17 cellular contexts compared by ENCODE assay signal in genomic region chr2:132623096-132623839, GRCh38. TPM values are rescaled to one million over a fixed set of nuclear protein-coding genes. Genes with fewer than 3 reads are reported as not detected.
A peak's percentile ranks its signal among the peaks of the same experiment; 100 is the strongest.
DNase-seq lines count a peak whose midpoint lies in the region; ATAC-seq and TF ChIP-seq lines count a peak whose summit lies in the region.
"Had no signal": no experiment of that assay in that cellular context is flagged by ENCODE, and none has a peak within 500 bp of the region (broad histone marks: within the 10 kb centered on the region; RNA-seq: fewer than 3 reads in every experiment).

No MANE protein-coding gene starts in this region.

- H3K36me3 ChIP-seq in breast epithelium: no peaks in the 10 kb centered on the region
- H3K36me3 ChIP-seq in colonic mucosa: no peaks in the 10 kb centered on the region
- H3K36me3 ChIP-seq: sigmoid colon had no signal

- no peak overlapping the region for H3K27ac ChIP-seq in breast epithelium
- no peak overlapping the region for H3K27ac ChIP-seq in colonic mucosa
- H3K27ac ChIP-seq: sigmoid colon, testis had no signal

- peak overlapping the region; percentile 77 for H3K27ac Mint-ChIP-seq in MCF 10A (ENCODE audit: low read depth, unreplicated experiment)
- H3K27ac Mint-ChIP-seq: brain; natural killer cell treated with Interleukin-12 subunit alpha and Interleukin-12 subunit beta and Interleukin-15 and Interleukin-18, amount 100 ng/mL, for 72 hours had no signal

- DNase-seq in MCF 10A (ENCODE audit: unreplicated experiment) (peak; percentile 82), breast epithelium (ENCODE audit: low spot score in 2 of 2) (no peak), T1000 (lab: John Stamatoyannopoulos, UW) (peak; percentile 20), fibroblast of mammary gland (ENCODE audit: low read depth) (peak; percentile 61), NCI-H187 treated with DMSO at 0.1 percent for 48 hours (lab: John Stamatoyannopoulos, UW) (no peak), colonic mucosa (no peak)
- DNase-seq: activated T-cell treated with anti-CD3 and anti-CD28 coated beads, Interleukin-2, amount 50 U/mL, for 1 hour; DND-41; NCI-H1092; NCI-H524 treated with DMSO at 0.1 percent for 48 hours; SIG-M5; sigmoid colon; testis had no signal

- no peak overlapping the region for H3K9ac ChIP-seq in colonic mucosa (ENCODE audit: low read depth in 2 of 2, low read length in 2 of 2)

- no TSS peak for BruUV-seq in MCF 10A (replicated peaks; lab: Mats Ljungman, UMichigan)

- no peak overlapping the region for H3K4me3 ChIP-seq in breast epithelium
- H3K4me3 ChIP-seq in fibroblast of mammary gland (ENCODE audit: control insufficient read depth, low read depth, low read length): no peak overlapping the region
- no peak overlapping the region for H3K4me3 ChIP-seq in colonic mucosa
- H3K4me3 ChIP-seq: sigmoid colon, testis had no signal

- no peaks in the 10 kb centered on the region for H3K4me1 ChIP-seq in breast epithelium
- no peaks in the 10 kb centered on the region for H3K4me1 ChIP-seq in colonic mucosa
- H3K4me1 ChIP-seq: sigmoid colon, testis had no signal

- H3K36me3 Mint-ChIP-seq in MCF 10A (ENCODE audit: insufficient read depth, unreplicated experiment): no peaks in the 10 kb centered on the region
- H3K36me3 Mint-ChIP-seq: brain; natural killer cell treated with Interleukin-12 subunit alpha and Interleukin-12 subunit beta and Interleukin-15 and Interleukin-18, amount 100 ng/mL, for 72 hours had no signal

- intact Hi-C loops in MCF 10A (cut with micrococcal nuclease) (no loop called here), breast epithelium (cut with DNase I; ENCODE audit: low total_unique reads) (no loop called here), colonic mucosa (cut with DNase I) (no loop called here)

- TF ChIP-seq POLR2A in breast epithelium (IDR thresholded peaks at IDR 0.05): no peak

- CTCF ChIA-PET in MCF 10A (lab: Yijun Ruan, JAX): interaction anchor here (0.5 to 1.2 kb wide), 4 partner anchors 28 to 131 kb away, joined by 3 to 4 read pairs (median 3); no protein-coding TSS in a partner anchor

- no peak for TF ChIP-seq CTCF in MCF 10A (IDR thresholded peaks at IDR 0.05; ENCODE audit: unreplicated experiment)
- TF ChIP-seq CTCF in breast epithelium (IDR thresholded peaks at IDR 0.05): no peak
- no peak for TF ChIP-seq CTCF in fibroblast of mammary gland (conservative IDR thresholded peaks at IDR 0.05; ENCODE audit: control insufficient read depth, insufficient read depth, low read depth, low read length)
- TF ChIP-seq CTCF in colonic mucosa (IDR thresholded peaks at IDR 0.05): no peak

- POLR2A ChIA-PET in MCF 10A (lab: Yijun Ruan, JAX): no interaction called here

- H3K4me3 Mint-ChIP-seq in MCF 10A (ENCODE audit: unreplicated experiment): peak overlapping the region; percentile 25
- H3K4me3 Mint-ChIP-seq: brain; natural killer cell treated with Interleukin-12 subunit alpha and Interleukin-12 subunit beta and Interleukin-15 and Interleukin-18, amount 100 ng/mL, for 72 hours had no signal

- H3K27me3 Mint-ChIP-seq in MCF 10A (ENCODE audit: insufficient read depth, unreplicated experiment): no peaks in the 10 kb centered on the region
- H3K27me3 Mint-ChIP-seq: brain; natural killer cell treated with Interleukin-12 subunit alpha and Interleukin-12 subunit beta and Interleukin-15 and Interleukin-18, amount 100 ng/mL, for 72 hours had no signal

- peaks cover 43% of the 10 kb centered on the region for H3K4me1 Mint-ChIP-seq in MCF 10A (ENCODE audit: insufficient read depth, unreplicated experiment)
- H3K4me1 Mint-ChIP-seq: brain had no signal

- ATAC-seq in GM18502 (IDR thresholded peaks at IDR 0.05; ENCODE audit: poor library complexity, unreplicated experiment) (no peak), GM18511 (IDR thresholded peaks at IDR 0.05; ENCODE audit: unreplicated experiment) (no peak)
- ATAC-seq: natural killer cell treated with Interleukin-12 subunit alpha and Interleukin-12 subunit beta and Interleukin-15 and Interleukin-18, amount 100 ng/mL, for 72 hours had no signal

- H3K27me3 ChIP-seq in breast epithelium: no peaks in the 10 kb centered on the region
- no peaks in the 10 kb centered on the region for H3K27me3 ChIP-seq in colonic mucosa
- H3K27me3 ChIP-seq: sigmoid colon, testis had no signal

- H3K9me3 ChIP-seq in breast epithelium (no peaks in the 10 kb centered on the region), colonic mucosa (no peaks in the 10 kb centered on the region)
- H3K9me3 ChIP-seq: sigmoid colon, testis had no signal

- no peaks in the 10 kb centered on the region for H3K9me3 Mint-ChIP-seq in MCF 10A (ENCODE audit: unreplicated experiment)

RNA-seq across cellular contexts. Expression of gene LYPD1, which starts 46.7 kb away (rescaled TPM):
- total RNA-seq in MCF 10A (2022): not detected in 2 replicates
- total RNA-seq in breast epithelium: 1 to 10 TPM in 1 of 3 donors, under 1 TPM in 1, not detected in 1; 0.48 to 1.9 TPM
- total RNA-seq in colonic mucosa: under 1 TPM in 1 of 2 donors, not detected in 1; 0.66 TPM
- total RNA-seq: natural killer cell treated with Interleukin-12 subunit alpha and Interleukin-12 subunit beta and Interleukin-15 and Interleukin-18, amount 100 ng/mL, for 72 hours had no signal

Comparison
In these comparisons a context has a peak if more than half of its experiments do, and no peak if none do; other contexts are left out.
1. DNase-seq: peak in MCF 10A (single experiment), T1000 (single experiment) and fibroblast of mammary gland (single experiment); none in breast epithelium (0 of 2), NCI-H187 treated with DMSO at 0.1 percent for 48 hours (single experiment) and colonic mucosa (single experiment).